10 cellular contexts compared by ENCODE assay signal in genomic region chr2:55923978-55924325, GRCh38. TPM values are rescaled to one million over a fixed set of nuclear protein-coding genes. Genes with fewer than 3 reads are reported as not detected.
A peak's percentile ranks its signal among the peaks of the same experiment; 100 is the strongest.
DNase-seq lines count a peak whose midpoint lies in the region; ATAC-seq, FAIRE-seq and TF ChIP-seq lines count a peak whose summit lies in the region.
"Had no signal": no experiment of that assay in that cellular context is flagged by ENCODE, and none has a peak within 500 bp of the region (broad histone marks: within the 10 kb centered on the region; RNA-seq: fewer than 3 reads in every experiment).

No MANE protein-coding gene starts in this region.

- H2AFZ ChIP-seq in keratinocyte (ENCODE audit: control insufficient read depth, low read length), result peak overlapping the region; percentile 91

- H3K36me3 ChIP-seq in HUES48 (ENCODE audit: control insufficient read depth, insufficient read depth, low read length) (no peaks in the 10 kb centered on the region), colonic mucosa (no peaks in the 10 kb centered on the region), keratinocyte (ENCODE audit: control insufficient read depth in 2 of 2, extremely low read depth in 1 of 2, insufficient read depth in 2 of 2, low read length in 2 of 2) (peaks cover 0 to 4% of the 10 kb centered on the region in 2 experiments)

- H3K9ac ChIP-seq in HUES48 (ENCODE audit: low read depth, low read length), result no peak overlapping the region
- H3K9ac ChIP-seq in colonic mucosa (ENCODE audit: low read depth in 2 of 2, low read length in 2 of 2), result no peak overlapping the region
- peak overlapping the region; percentile 80 for H3K9ac ChIP-seq in keratinocyte (ENCODE audit: control insufficient read depth, extremely low read depth, insufficient read depth, low read length)

- H3K4me1 Mint-ChIP-seq in immature natural killer cell, result no peaks in the 10 kb centered on the region

- no peak overlapping the region for H3K27ac Mint-ChIP-seq in immature natural killer cell

- peak overlapping the region; percentile 76 for H3K4me3 ChIP-seq in HUES48 (ENCODE audit: low read depth, low read length)
- H3K4me3 ChIP-seq in colonic mucosa, result peak overlapping the region; percentile 30
- H3K4me3 ChIP-seq in keratinocyte (ENCODE audit: control insufficient read depth in 2 of 3, extremely low read depth in 1 of 3, insufficient read depth in 2 of 3, low read depth in 1 of 3, low read length in 3 of 3), result peak overlapping the region; percentile 70 to 91 (median 87)
- H3K4me3 ChIP-seq in skin epidermis, result peak overlapping the region; percentile 41 to 67 (median 51)

- no peaks in the 10 kb centered on the region for H3K36me3 Mint-ChIP-seq in immature natural killer cell

- H3K27me3 Mint-ChIP-seq in immature natural killer cell (ENCODE audit: low read depth in 3 of 3), result peaks cover 4 to 9% (median 9%) of the 10 kb centered on the region in 3 donors

- no peak for DNase-seq in colonic mucosa
- DNase-seq in keratinocyte (ENCODE audit: low read depth, low spot score), result no peak
- no peak for DNase-seq in stimulated activated CD4-positive, alpha-beta T cell treated with anti-CD3 and anti-CD28 coated beads, Interleukin-4, amount 100 ng/mL, for 24 hours
- no peak for DNase-seq in immature natural killer cell
- DNase-seq in GM12891 (ENCODE audit: insufficient read length, low spot score), result no peak
- DNase-seq: activated gamma-delta T cell, T1000 had no signal

- H3K9me3 ChIP-seq in HUES48 (ENCODE audit: control insufficient read depth, insufficient read depth, low read length) (no peaks in the 10 kb centered on the region), colonic mucosa (no peaks in the 10 kb centered on the region), keratinocyte (ENCODE audit: control insufficient read depth, low read depth, low read length) (no peaks in the 10 kb centered on the region)

- no peak overlapping the region for H3K27ac ChIP-seq in HUES48 (ENCODE audit: low read depth, low read length)
- H3K27ac ChIP-seq in colonic mucosa, result no peak overlapping the region
- H3K27ac ChIP-seq in keratinocyte (ENCODE audit: control insufficient read depth, insufficient read depth, low read length), result no peak overlapping the region
- peak overlapping the region in 11 of 21 experiments; percentile 26 to 84 (median 71) for H3K27ac ChIP-seq in skin epidermis

- no peak for TF ChIP-seq POLR2A in GM12891 (IDR thresholded peaks at IDR 0.05; ENCODE audit: low read depth, low read length)

- intact Hi-C loops in colonic mucosa (cut with DNase I), result no loop called here

- no peaks in the 10 kb centered on the region for H3K9me1 ChIP-seq in keratinocyte (ENCODE audit: control insufficient read depth, extremely low read depth, insufficient read depth, low read length)

- peaks cover 3 to 15% (median 5%) of the 10 kb centered on the region in 6 donors for H3K9me3 Mint-ChIP-seq in immature natural killer cell

- no peak for FAIRE-seq in keratinocyte (lab: Jason Lieb, UNC)
- FAIRE-seq in GM12891 (lab: Jason Lieb, UNC), result no peak

- peaks cover 21% of the 10 kb centered on the region; the same call in 1 of the 2 replicates for H3K4me1 ChIP-seq in HUES48 (ENCODE audit: control insufficient read depth, insufficient read depth, low read length)
- H3K4me1 ChIP-seq in colonic mucosa, result no peaks in the 10 kb centered on the region
- peaks cover 16% of the 10 kb centered on the region for H3K4me1 ChIP-seq in keratinocyte (ENCODE audit: control insufficient read depth, extremely low read depth, insufficient read depth, low read length)

- H4K20me1 ChIP-seq in keratinocyte (ENCODE audit: control insufficient read depth, extremely low read depth, insufficient read depth, low read length), result no peaks in the 10 kb centered on the region

- peaks cover 43% of the 10 kb centered on the region for H3K27me3 ChIP-seq in HUES48 (ENCODE audit: control insufficient read depth, insufficient read depth, low read length)
- H3K27me3 ChIP-seq in colonic mucosa, result peaks cover 15% of the 10 kb centered on the region
- H3K27me3 ChIP-seq in keratinocyte (ENCODE audit: control insufficient read depth, extremely low read depth, insufficient read depth, low read length), result no peaks in the 10 kb centered on the region

- ATAC-seq in HG03442 (IDR thresholded peaks at IDR 0.05; ENCODE audit: unreplicated experiment), result no peak

- H3K79me2 ChIP-seq in keratinocyte (ENCODE audit: control insufficient read depth, insufficient read depth, low read length), result peaks cover 17% of the 10 kb centered on the region

- TF ChIP-seq CTCF in colonic mucosa (IDR thresholded peaks at IDR 0.05) (no peak), keratinocyte (optimal IDR thresholded peaks at IDR 0.05 in 1 of 3, IDR thresholded peaks at IDR 0.05 in 1 of 3, conservative IDR thresholded peaks at IDR 0.05 in 1 of 3; ENCODE audit: extremely low read depth in 1 of 3, insufficient read depth in 2 of 3, low read length in 3 of 3) (no peak)

- dilution Hi-C loops in keratinocyte (cut with MboI; ENCODE audit: extremely low pct_ligation_motif_present, low sequenced_read_pairs), result no loop called here

- no peak overlapping the region for H3K4me3 Mint-ChIP-seq in immature natural killer cell

- peak overlapping the region; percentile 92 for H3K4me2 ChIP-seq in keratinocyte (ENCODE audit: control insufficient read depth, extremely low read depth, insufficient read depth, low read depth, low read length)

TF ChIP-seq in GM12891, 5 proteins besides CTCF, POLR2A, EP300 and RAD21:
- TF ChIP-seq POLR2AphosphoS5 (IDR thresholded peaks at IDR 0.05; ENCODE audit: low read depth, low read length) (no peak), PAX5 (IDR thresholded peaks at IDR 0.05; ENCODE audit: insufficient read depth, low read length, severe bottlenecking) (no peak), SPI1 (IDR thresholded peaks at IDR 0.05; ENCODE audit: low read depth, low read length) (no peak), POU2F2 (IDR thresholded peaks at IDR 0.05; ENCODE audit: low read depth, low read length) (no peak), TAF1 (IDR thresholded peaks at IDR 0.05; ENCODE audit: low read depth, low read length) (no peak)
TF ChIP-seq in GM12891: peak in this region for 0.

RNA-seq across cellular contexts. Expression of gene EFEMP1, which starts 0.4 kb away (rescaled TPM):
- total RNA-seq in colonic mucosa, result 10 to 100 TPM; 16.2 to 25.2 TPM
- polyA plus RNA-seq in keratinocyte, result 176 to 285 TPM (median 234 TPM) in 3 replicates
- polyA plus RNA-seq in keratinocyte (2011; ENCODE audit: low read depth), result 29.3 TPM
- polyA plus RNA-seq in keratinocyte (2011; cell fraction: cytosol; rRNA removed), result 80.8 and 128 TPM in 2 replicates
- polyA plus RNA-seq in keratinocyte (2011; cell fraction: nucleus; rRNA removed), result 212 and 243 TPM in 2 replicates
- polyA plus RNA-seq in keratinocyte (2012; ENCODE audit: low replicate concordance), result 44.9 and 156 TPM in 2 replicates
- polyA minus RNA-seq in keratinocyte, result 159 to 294 TPM (median 228 TPM) in 3 replicates
- polyA minus RNA-seq in keratinocyte (2011; cell fraction: cytosol; rRNA and poly(A)+ RNA removed), result 153 TPM
- polyA minus RNA-seq in keratinocyte (2011; cell fraction: nucleus; rRNA and poly(A)+ RNA removed), result 120 and 192 TPM in 2 replicates
- polyA plus RNA-seq in immature natural killer cell, result not detected
- 0.23 TPM for polyA plus RNA-seq in GM12891 (2012; ENCODE audit: low read depth, missing spikeins)

Comparison
In these comparisons a context has a peak if more than half of its experiments do, and no peak if none do; other contexts are left out.
1. H3K27ac ChIP-seq: peak in skin epidermis (11 of 21); none in HUES48 (single experiment), colonic mucosa (single experiment) and keratinocyte (single experiment).
2. H3K4me3 ChIP-seq: peak in every context shown above with its lines; median percentile 87 in keratinocyte; 76 in HUES48; 51 in skin epidermis; 30 in colonic mucosa.
3. RNA of gene EFEMP1, which starts 0.4 kb away (polyA plus RNA-seq): 29.3 to 285 TPM in keratinocyte; not detected in immature natural killer cell; every median in the first group is over 10 times any median in the second.